10 cellular contexts compared by ENCODE assay signal in genomic region chr2:127423880-127424279, GRCh38. TPM values are rescaled to one million over a fixed set of nuclear protein-coding genes. Genes with fewer than 3 reads are reported as not detected.
DNase-seq lines count a peak whose midpoint lies in the region; ATAC-seq, FAIRE-seq and TF ChIP-seq lines count a peak whose summit lies in the region.
"Had no signal": no experiment of that assay in that cellular context is flagged by ENCODE, and none has a peak within 500 bp of the region (broad histone marks: within the 10 kb centered on the region; RNA-seq: fewer than 3 reads in every experiment).

No MANE protein-coding gene starts in this region.

- H3K79me2 ChIP-seq in mammary epithelial cell (ENCODE audit: insufficient read depth, low read length) (no peaks in the 10 kb centered on the region), parathyroid adenoma (no peaks in the 10 kb centered on the region)

- no peaks in the 10 kb centered on the region for H3K9me3 ChIP-seq in ES-I3 (ENCODE audit: control insufficient read depth, insufficient read depth, low read length)
- H3K9me3 ChIP-seq in mammary epithelial cell (replicated peaks; ENCODE audit: insufficient read depth, low read length), result no peaks in the 10 kb centered on the region
- no peaks in the 10 kb centered on the region for H3K9me3 ChIP-seq in parathyroid adenoma (ENCODE audit: control insufficient read depth, low read length)
- no peaks in the 10 kb centered on the region for H3K9me3 ChIP-seq in kidney (ENCODE audit: control insufficient read depth in 1 of 2, low read length in 2 of 2)
- H3K9me3 ChIP-seq: thyroid gland had no signal

- H3K36me3 ChIP-seq in ES-I3 (ENCODE audit: insufficient read depth, low read length) (no peaks in the 10 kb centered on the region), mammary epithelial cell (ENCODE audit: insufficient read depth, low read length) (no peaks in the 10 kb centered on the region), parathyroid adenoma (ENCODE audit: control insufficient read depth, insufficient read depth, low read length) (no peaks in the 10 kb centered on the region), kidney (ENCODE audit: control insufficient read depth in 1 of 2, insufficient read depth in 2 of 2, low read length in 2 of 2) (no peaks in the 10 kb centered on the region)
- H3K36me3 ChIP-seq: thyroid gland had no signal

- 33% methylated on average over 1 of the region's 1 CpG for WGBS in mammary epithelial cell (ENCODE audit: low coverage, missing lambda C conversion rate)

- BruUV-seq in mammary epithelial cell (replicated peaks; lab: Mats Ljungman, UMichigan), result no TSS peak

- no peak overlapping the region for H2AFZ ChIP-seq in mammary epithelial cell (ENCODE audit: low read depth, low read length)
- peak overlapping the region; percentile 77 for H2AFZ ChIP-seq in parathyroid adenoma

- H3K4me1 ChIP-seq in ES-I3 (ENCODE audit: insufficient read depth, low read length) (no peaks in the 10 kb centered on the region), mammary epithelial cell (ENCODE audit: insufficient read depth, low read length) (peaks cover 9% of the 10 kb centered on the region), parathyroid adenoma (peaks cover 3% of the 10 kb centered on the region), kidney (ENCODE audit: control insufficient read depth in 1 of 2, insufficient read depth in 1 of 2, low read depth in 1 of 2, low read length in 2 of 2) (peaks cover 0 to 5% of the 10 kb centered on the region in 2 donors)

- H3K27me3 ChIP-seq in mammary epithelial cell (ENCODE audit: insufficient read depth, low read length) (peaks cover 5% of the 10 kb centered on the region), parathyroid adenoma (ENCODE audit: control insufficient read depth, insufficient read depth, low read length) (peaks cover 7% of the 10 kb centered on the region)
- H3K27me3 ChIP-seq: thyroid gland had no signal

- no peak for FAIRE-seq in kidney (lab: Jason Lieb, UNC)
- FAIRE-seq: frontal cortex had no signal

- TF ChIP-seq CTCF in mammary epithelial cell (conservative IDR thresholded peaks at IDR 0.05 in 1 of 2, IDR thresholded peaks at IDR 0.05 in 1 of 2; ENCODE audit: extremely low read depth in 1 of 2, insufficient read depth in 1 of 2, low read depth in 1 of 2, low read length in 2 of 2) (no peak), parathyroid adenoma (IDR thresholded peaks at IDR 0.05) (no peak), kidney (IDR thresholded peaks at IDR 0.05; ENCODE audit: borderline replicate concordance, extremely low read depth, insufficient read depth) (no peak)

- in situ Hi-C loops in mammary epithelial cell (cut with MboI; ENCODE audit: low sequenced_read_pairs in 2 of 2), result no loop called here

- no peak overlapping the region for H3K27ac ChIP-seq in mammary epithelial cell (ENCODE audit: insufficient read depth, low read depth, low read length)
- H3K27ac ChIP-seq in parathyroid adenoma, result no peak overlapping the region
- H3K27ac ChIP-seq in kidney (ENCODE audit: low read depth in 2 of 2, low read length in 2 of 2), result no peak overlapping the region
- H3K27ac ChIP-seq: thyroid gland had no signal

- dilution Hi-C loops in mammary epithelial cell (cut with HindIII; ENCODE audit: low sequenced_read_pairs), result no loop called here

- CTCF ChIA-PET in mammary epithelial cell (lab: Charles Lee; ENCODE audit: low non-redundant PET), result no interaction called here

- peak; percentile 55 for DNase-seq in NOMO-1 treated with DMSO at 0.1 percent for 48 hours (lab: John Stamatoyannopoulos, UW; ENCODE audit: unreplicated experiment)
- DNase-seq in mammary epithelial cell, result no peak
- DNase-seq in Ammon's horn (ENCODE audit: low spot score), result no peak
- no peak for DNase-seq in kidney

- H3K4me3 ChIP-seq in mammary epithelial cell (replicated peaks in 1 of 3; ENCODE audit: insufficient read depth in 1 of 3, low read depth in 2 of 3, low read length in 3 of 3), result peak overlapping the region; percentile 18 to 54 (median 50)
- no peak overlapping the region for H3K4me3 ChIP-seq in parathyroid adenoma (ENCODE audit: low read depth, low read length)
- peak overlapping the region in 1 of 2 donors; percentile 25 for H3K4me3 ChIP-seq in kidney (ENCODE audit: low read length in 2 of 2)

- H3K4me2 ChIP-seq in mammary epithelial cell (ENCODE audit: insufficient read depth, low read depth, low read length) (peak overlapping the region; percentile 98), parathyroid adenoma (ENCODE audit: low read length) (no peak overlapping the region)

- H3K9ac ChIP-seq in ES-I3 (ENCODE audit: low read depth, low read length) (peak overlapping the region; percentile 71; the same call in 1 of the 2 replicates), mammary epithelial cell (ENCODE audit: insufficient read depth, low read length) (no peak overlapping the region), parathyroid adenoma (no peak overlapping the region), kidney (ENCODE audit: low read length in 2 of 2) (no peak overlapping the region)

- intact Hi-C loops in mammary epithelial cell (cut with micrococcal nuclease), result loop anchor here (5.0 kb wide), 1 partner anchor 362 kb away; no protein-coding TSS in a partner anchor
- intact Hi-C loops in kidney (cut with DNase I), result no loop called here

- H4K20me1 ChIP-seq in mammary epithelial cell (ENCODE audit: insufficient read depth, low read length), result no peaks in the 10 kb centered on the region

- ATAC-seq in HG02870 (IDR thresholded peaks at IDR 0.05; ENCODE audit: unreplicated experiment) (no peak), GM21423 (IDR thresholded peaks at IDR 0.05; ENCODE audit: unreplicated experiment) (no peak)

RNA-seq across cellular contexts. Expression of gene PROC, which starts 5.7 kb away (rescaled TPM):
- total RNA-seq in mammary epithelial cell (1 to 10 TPM; 1.4 to 2.7 TPM), kidney (5.9 TPM)
- polyA plus RNA-seq in mammary epithelial cell (0.60 TPM), kidney (ENCODE audit: insufficient read depth, low read depth, low replicate concordance) (51.0 TPM)
- polyA minus RNA-seq in mammary epithelial cell, result not detected
- total RNA-seq: frontal cortex, thyroid gland had no signal

RNA-seq across cellular contexts. Expression of gene MAP3K2, which starts 36.1 kb away (rescaled TPM):
- total RNA-seq in mammary epithelial cell, result 10 to 100 TPM; 50.4 to 65.5 TPM
- 7.8 TPM for polyA plus RNA-seq in mammary epithelial cell
- 39.6 TPM for polyA minus RNA-seq in mammary epithelial cell
- 65.3 TPM for total RNA-seq in kidney
- 4.9 TPM for polyA plus RNA-seq in kidney (ENCODE audit: insufficient read depth, low read depth, low replicate concordance)
